In genomic region chr17:1058423-1059130, GRCh38 we compare ENCODE assay signal across 8 cellular contexts.
DNase-seq lines count a peak whose midpoint lies in the region; ATAC-seq and TF ChIP-seq lines count a peak whose summit lies in the region.

No MANE protein-coding gene starts in this region.

- H4K20me1 ChIP-seq in PC-3 (ENCODE audit: low read length) (no peaks in the 10 kb centered on the region), hepatocyte (ENCODE audit: insufficient read depth, poor library complexity, severe bottlenecking) (no peaks in the 10 kb centered on the region)

- H3K4me1 ChIP-seq in PC-3 (ENCODE audit: insufficient read depth, low read length) = peaks cover 12% of the 10 kb centered on the region
- H3K4me1 ChIP-seq in hepatocyte (ENCODE audit: insufficient read depth) = no peaks in the 10 kb centered on the region

- H3K9me2 ChIP-seq in PC-3 (replicated peaks; ENCODE audit: low read length) = no peaks in the 10 kb centered on the region
- no peaks in the 10 kb centered on the region for H3K9me2 ChIP-seq in hepatocyte (replicated peaks; ENCODE audit: insufficient read depth)

- CTCF ChIA-PET in PC-3 (lab: Charles Lee) = interaction anchor here (0.6 to 1.5 kb wide), 9 partner anchors 24 to 130 kb away, joined by 3 to 20 read pairs (median 9); no protein-coding TSS in a partner anchor

- no peaks in the 10 kb centered on the region for H3K9me3 ChIP-seq in PC-3 (ENCODE audit: low read length)
- no peaks in the 10 kb centered on the region for H3K9me3 ChIP-seq in hepatocyte (ENCODE audit: low read depth)

- H3K27me3 ChIP-seq in PC-3 (ENCODE audit: low read length) (no peaks in the 10 kb centered on the region), hepatocyte (no peaks in the 10 kb centered on the region)

- intact Hi-C loops in PC-3 (cut with micrococcal nuclease) = no loop called here

- WGBS in hepatocyte (ENCODE audit: low lambda C conversion rate, missing lambda C conversion rate) = 94% methylated on average over 13 of the region's 18 CpGs

- no peaks in the 10 kb centered on the region for H3F3A ChIP-seq in PC-3 (ENCODE audit: low read length, unreplicated experiment)

- peak; percentile 18; the same call in 1 of the 2 replicates for ATAC-seq in PC-3

- H3K79me2 ChIP-seq in PC-3 (ENCODE audit: low read length) = no peaks in the 10 kb centered on the region
- no peaks in the 10 kb centered on the region for H3K79me2 ChIP-seq in hepatocyte

- H3K9ac ChIP-seq in PC-3 (ENCODE audit: low read length) = no peak overlapping the region

- TF ChIP-seq CTCF in PC-3 (conservative IDR thresholded peaks at IDR 0.05; ENCODE audit: low read depth, low read length) (peak; percentile 58), hepatocyte (IDR thresholded peaks at IDR 0.05; ENCODE audit: poor library complexity) (peak; percentile 41)

- POLR2A ChIA-PET in PC-3 (lab: Charles Lee; ENCODE audit: unreplicated experiment) = no interaction called here

- no peak overlapping the region for H3K4me3 ChIP-seq in PC-3 (ENCODE audit: low read length)
- no peak overlapping the region for H3K4me3 ChIP-seq in hepatocyte

- no peak overlapping the region for H3K4me2 ChIP-seq in PC-3 (ENCODE audit: low read length)
- no peak overlapping the region for H3K4me2 ChIP-seq in hepatocyte

- DNase-seq in NCI-H2081 (lab: John Stamatoyannopoulos, UW) (peak; percentile 21 to 57), NCI-H2081 treated with DMSO at 0.1 percent for 48 hours (lab: John Stamatoyannopoulos, UW) (no peak), PC-3 (peak; percentile 79), hepatocyte (ENCODE audit: low spot score) (peak; percentile 58), SIG-M5 (lab: John Stamatoyannopoulos, UW) (no peak), OCI-M2 (lab: John Stamatoyannopoulos, UW; ENCODE audit: unreplicated experiment) (no peak)
- peak; percentile 31 for DNase-seq in activated T-helper 9 cell treated with anti-CD3 and anti-CD28 coated beads, Interleukin-2, amount 50 U/mL, for 16 hours (ENCODE audit: low read depth)
- DNase-seq in stimulated activated CD8-positive, alpha-beta memory T cell treated with anti-CD3 and anti-CD28 coated beads, Interleukin-12 subunit alpha, Interleukin-12 subunit beta, amount 100 ng/mL, for 4 hours (ENCODE audit: low read depth) = peak; percentile 11

- H2AFZ ChIP-seq in PC-3 (ENCODE audit: low read length) = no peak overlapping the region
- H2AFZ ChIP-seq in hepatocyte = no peak overlapping the region

- H3K27ac ChIP-seq in PC-3 (ENCODE audit: low read length) (no peak overlapping the region), hepatocyte (no peak overlapping the region)

- H3K36me3 ChIP-seq in PC-3 (ENCODE audit: low read depth, low read length) = no peaks in the 10 kb centered on the region
- no peaks in the 10 kb centered on the region for H3K36me3 ChIP-seq in hepatocyte (replicated peaks; ENCODE audit: insufficient read depth, low read depth)

- no TSS peak for BruUV-seq in PC-3 (replicated peaks; lab: Mats Ljungman, UMichigan)

Comparison
In these comparisons a context has a peak if more than half of its experiments do, and no peak if none do; other contexts are left out.
1. DNase-seq: peak in NCI-H2081 (2 of 2), PC-3 (single experiment), activated T-helper 9 cell treated with anti-CD3 and anti-CD28 coated beads, Interleukin-2, amount 50 U/mL, for 16 hours (single experiment), hepatocyte (single experiment) and stimulated activated CD8-positive, alpha-beta memory T cell treated with anti-CD3 and anti-CD28 coated beads, Interleukin-12 subunit alpha, Interleukin-12 subunit beta, amount 100 ng/mL, for 4 hours (single experiment); none in NCI-H2081 treated with DMSO at 0.1 percent for 48 hours (single experiment), SIG-M5 (single experiment) and OCI-M2 (single experiment).